8 cellular contexts compared by ENCODE assay signal in the genomic region with DNA sequence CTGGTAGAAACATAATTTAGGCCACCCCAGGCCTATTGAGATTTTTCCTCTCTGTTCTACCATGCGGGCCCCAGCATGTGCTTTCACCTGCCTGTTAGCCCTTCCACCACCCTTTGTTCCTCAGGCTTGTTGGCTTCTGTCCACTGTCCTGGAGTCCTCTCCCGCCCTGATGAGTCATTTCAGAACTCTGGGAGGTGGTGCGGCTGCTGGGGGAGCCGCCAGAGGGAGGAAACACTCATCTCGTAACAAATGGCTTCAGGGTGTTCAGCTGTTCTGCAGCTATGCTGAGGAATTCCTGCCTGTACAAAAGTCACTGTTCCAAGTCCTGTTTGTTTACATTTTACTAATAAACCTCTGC. TPM values are rescaled to one million over a fixed set of nuclear protein-coding genes. Genes with fewer than 3 reads are reported as not detected.
DNase-seq lines count a peak whose midpoint lies in the region; ATAC-seq and TF ChIP-seq lines count a peak whose summit lies in the region.

No MANE protein-coding gene starts in this region.

- DNase-seq in AG04449 (ENCODE audit: low read depth, low spot score) (peak; percentile 82), HuH-7.5 (ENCODE audit: low spot score) (peak; percentile 7), adrenal gland (peak; percentile 85 to 94 (median 93)), right cardiac atrium (peak; percentile 80 to 88 (median 82)), sciatic nerve (ENCODE audit: low spot score) (peak; percentile 79)
- no peak for DNase-seq in NK-92 treated with Interleukin-12 subunit alpha and Interleukin-12 subunit beta, amount 100 ng/mL, for 24 hours (lab: John Stamatoyannopoulos, UW)

- WGBS in adrenal gland, 4 donors = 9 to 12% (median 11%) methylated on average over 5 of the region's 5 CpGs
- WGBS in right cardiac atrium = 12% methylated on average over 5 of the region's 5 CpGs

- CTCF ChIA-PET in AG04449 (lab: Yijun Ruan, JAX) = interaction anchor here (0.9 to 2.7 kb wide), 9 partner anchors 9 to 534 kb away, joined by 3 to 14 read pairs (median 3); no protein-coding TSS in a partner anchor

- H3K4me3 ChIP-seq in AG04449 (ENCODE audit: low read depth, low read length) = no peak overlapping the region
- H3K4me3 ChIP-seq in adrenal gland = no peak overlapping the region
- no peak overlapping the region for H3K4me3 ChIP-seq in right cardiac atrium (ENCODE audit: low read length)

- H3K9me3 ChIP-seq in adrenal gland (replicated peaks in 1 of 3) (no peaks in the 10 kb centered on the region), right cardiac atrium (ENCODE audit: control insufficient read depth, low read length) (no peaks in the 10 kb centered on the region)

- ATAC-seq in right cardiac atrium (peak; percentile 97 to 98), sciatic nerve (peak; percentile 98), GM21737 (IDR thresholded peaks at IDR 0.05; ENCODE audit: unreplicated experiment) (no peak), HG03342 (IDR thresholded peaks at IDR 0.05; ENCODE audit: unreplicated experiment) (no peak)

- H3K27me3 ChIP-seq in adrenal gland (no peaks in the 10 kb centered on the region), right cardiac atrium (ENCODE audit: control insufficient read depth, insufficient read depth) (no peaks in the 10 kb centered on the region)

- intact Hi-C loops in adrenal gland (cut with DNase I) = no loop called here
- intact Hi-C loops in right cardiac atrium (cut with DNase I) = no loop called here
- intact Hi-C loops in sciatic nerve (cut with DNase I) = no loop called here

- H3K27ac ChIP-seq in adrenal gland (peak overlapping the region in 4 of 5 donors; percentile 65 to 86 (median 76)), right cardiac atrium (ENCODE audit: low read length) (peak overlapping the region; percentile 85)

- POLR2A ChIA-PET in AG04449 (lab: Yijun Ruan, JAX) = interaction anchor here (0.6 to 1.4 kb wide), 4 partner anchors 9 to 590 kb away, joined by 3 to 8 read pairs (median 3); no protein-coding TSS in a partner anchor

- TF ChIP-seq POLR2A in adrenal gland (IDR thresholded peaks at IDR 0.05) = no peak

- H3K4me1 ChIP-seq in adrenal gland (replicated peaks in 1 of 2) (peaks cover 22 to 31% of the 10 kb centered on the region in 2 donors), right cardiac atrium (ENCODE audit: control insufficient read depth, insufficient read depth, low read length) (peaks cover 2% of the 10 kb centered on the region)

- no peaks in the 10 kb centered on the region for H3K36me3 ChIP-seq in adrenal gland (replicated peaks in 1 of 2)

- TF ChIP-seq CTCF in AG04449 (IDR thresholded peaks at IDR 0.05; ENCODE audit: insufficient read depth, low read length, missing control alignments) (peak; percentile 80), adrenal gland (IDR thresholded peaks at IDR 0.05) (peak; percentile 26 to 68 (median 64))

RNA-seq across cellular contexts. Expression of a gene that starts 36.3 kb away (rescaled TPM):
- total RNA-seq in adrenal gland = not detected
- under 1 TPM in 1 of 3 donors, not detected in 2; 0.16 TPM for polyA plus RNA-seq in adrenal gland
- not detected for total RNA-seq in right cardiac atrium
- not detected for polyA plus RNA-seq in right cardiac atrium
- not detected for total RNA-seq in sciatic nerve

Comparison
In these comparisons a context has a peak if more than half of its experiments do, and no peak if none do; other contexts are left out.
1. ATAC-seq: peak in right cardiac atrium (2 of 2) and sciatic nerve (single experiment); none in GM21737 (single experiment) and HG03342 (single experiment).